ENCODE assay signal across 9 cellular contexts in genomic region chrX:47643926-47644325, GRCh38. TPM values are rescaled to one million over a fixed set of nuclear protein-coding genes. Genes with fewer than 3 reads are reported as not detected.
DNase-seq lines count a peak whose midpoint lies in the region; ATAC-seq and TF ChIP-seq lines count a peak whose summit lies in the region.
"Had no signal": no experiment of that assay in that cellular context is flagged by ENCODE, and none has a peak within 500 bp of the region (broad histone marks: within the 10 kb centered on the region; RNA-seq: fewer than 3 reads in every experiment).

No MANE protein-coding gene starts in this region.

- no peak overlapping the region for H3K27ac ChIP-seq in GM23248

- peaks cover 10% of the 10 kb centered on the region for H3K4me1 Mint-ChIP-seq in mesothelial cell of epicardium

- in situ Hi-C loops in GM23248 (cut with MboI), result no loop called here
- in situ Hi-C loops in astrocyte of the cerebellum (cut with HindIII; ENCODE audit: low sequenced_read_pairs), result no loop called here

- H3K36me3 Mint-ChIP-seq in mesothelial cell of epicardium, result peaks cover 29% of the 10 kb centered on the region

- no peak overlapping the region for H2AFZ ChIP-seq in GM23248

- H3K9me3 Mint-ChIP-seq in mesothelial cell of epicardium, result peaks cover 28% of the 10 kb centered on the region

- H3F3A ChIP-seq in GM23248 (ENCODE audit: insufficient read depth), result peaks cover 5% of the 10 kb centered on the region; the same call in 1 of the 2 replicates

- H3K4me1 ChIP-seq in GM23248 (ENCODE audit: insufficient read depth), result peaks cover 7% of the 10 kb centered on the region

- no peak for TF ChIP-seq POLR2A in lower leg skin (IDR thresholded peaks at IDR 0.05)

- no peaks in the 10 kb centered on the region for H3K9me2 ChIP-seq in GM23248 (ENCODE audit: insufficient read depth)

- H3K9ac ChIP-seq in GM23248, result no peak overlapping the region

- peaks cover 70% of the 10 kb centered on the region for H3K79me2 ChIP-seq in GM23248 (ENCODE audit: insufficient read depth)

- H3K4me2 ChIP-seq in GM23248 (ENCODE audit: unreplicated experiment), result no peak overlapping the region

- TF ChIP-seq CTCF in astrocyte of the cerebellum (IDR thresholded peaks at IDR 0.05; ENCODE audit: low read depth, low read length, missing control alignments), result peak; percentile 57
- TF ChIP-seq CTCF in lower leg skin (IDR thresholded peaks at IDR 0.05), result no peak
- no peak for TF ChIP-seq CTCF in omental fat pad (IDR thresholded peaks at IDR 0.05)
- TF ChIP-seq CTCF in mesothelial cell of epicardium (IDR thresholded peaks at IDR 0.05; ENCODE audit: unreplicated experiment), result no peak

- no peak for ATAC-seq in omental fat pad (ENCODE audit: low FRiP score)

- H3K27me3 Mint-ChIP-seq in mesothelial cell of epicardium (ENCODE audit: low read depth), result no peaks in the 10 kb centered on the region

- H3K4me3 Mint-ChIP-seq in mesothelial cell of epicardium, result no peak overlapping the region

- intact Hi-C loops in lower leg skin (cut with DNase I; ENCODE audit: low total_unique reads), result no loop called here

- no peaks in the 10 kb centered on the region for H3K27me3 ChIP-seq in GM23248 (replicated peaks; ENCODE audit: insufficient read depth)

- no peaks in the 10 kb centered on the region for H3K9me3 ChIP-seq in GM23248 (ENCODE audit: low read depth)

- no peaks in the 10 kb centered on the region for H4K20me1 ChIP-seq in GM23248 (ENCODE audit: insufficient read depth)

- no peak overlapping the region for H3K4me3 ChIP-seq in GM23248
- H3K4me3 ChIP-seq in astrocyte of the cerebellum (ENCODE audit: low read depth, low read length), result no peak overlapping the region
- H3K4me3 ChIP-seq in lower leg skin (ENCODE audit: low read depth, poor library complexity, severe bottlenecking), result no peak overlapping the region

- no peak overlapping the region for H3K27ac Mint-ChIP-seq in mesothelial cell of epicardium

- 63 to 67% methylated on average over 2 of the region's 2 CpGs for WGBS in GM23248 (ENCODE audit: low coverage in 1 of 2, low lambda C conversion rate in 2 of 2, missing lambda C conversion rate in 2 of 2), 2 experiments
- 25 to 35% methylated on average over 2 of the region's 2 CpGs for WGBS in lower leg skin, 2 donors

- H3K36me3 ChIP-seq in GM23248 (ENCODE audit: low read depth), result peaks cover 4% of the 10 kb centered on the region; the same call in 1 of the 2 replicates

- DNase-seq in AG08395 (ENCODE audit: low spot score) (peak; percentile 34), GM23248 (peak; percentile 41), astrocyte of the cerebellum (ENCODE audit: low read depth) (no peak), iris pigment epithelial cell (ENCODE audit: low read depth) (peak; percentile 56), lower leg skin (ENCODE audit: low spot score in 2 of 2) (no peak), omental fat pad (ENCODE audit: low spot score) (no peak), mesothelial cell of epicardium (ENCODE audit: low spot score in 2 of 2, unreplicated experiment in 2 of 2) (no peak)
- no peak for DNase-seq in activated CD4-positive, alpha-beta T cell treated with anti-CD3 and anti-CD28 coated beads for 48 hours

RNA-seq across cellular contexts. Expression of gene ELK1, which starts 6.4 kb away (rescaled TPM):
- total RNA-seq in GM23248 (2014; rRNA removed; shearing (Covaris generic)), result 35.3 and 46.6 TPM in 2 replicates
- 47.7 and 49.5 TPM in 2 replicates for polyA plus RNA-seq in GM23248 (2016; fragmentation: Nextera tagmentation; extraction: Ambion mirVana)
- 10 to 100 TPM; 19.7 to 28.4 (median 25.5) TPM for total RNA-seq in lower leg skin
- total RNA-seq in omental fat pad, result 10 to 100 TPM; 22.2 to 35.2 (median 25.9) TPM
- 34.6 to 35.4 TPM (median 35.0 TPM) in 3 replicates for total RNA-seq in mesothelial cell of epicardium

RNA-seq across cellular contexts. Expression of gene CFP, which starts 14.2 kb away (rescaled TPM):
- total RNA-seq in GM23248 (2014; rRNA removed; shearing (Covaris generic)), result 1.4 TPM in 1 of 2 replicates, not detected in the other
- polyA plus RNA-seq in GM23248 (2016; fragmentation: Nextera tagmentation; extraction: Ambion mirVana), result 0.15 TPM in 1 of 2 replicates, not detected in the other
- 1 to 10 TPM; 3.0 to 7.6 (median 4.5) TPM for total RNA-seq in lower leg skin
- total RNA-seq in omental fat pad, result 10 to 100 TPM in 2 of 4 donors, 1 to 10 TPM in 2; 7.4 to 53.9 (median 11.2) TPM
- total RNA-seq in mesothelial cell of epicardium, result 0.97 to 1.2 TPM (median 0.99 TPM) in 3 replicates

RNA-seq across cellular contexts. Expression of gene UXT, which starts 15.1 kb away (rescaled TPM):
- 130 and 133 TPM in 2 replicates for total RNA-seq in GM23248 (2014; rRNA removed; shearing (Covaris generic))
- 158 and 160 TPM in 2 replicates for polyA plus RNA-seq in GM23248 (2016; fragmentation: Nextera tagmentation; extraction: Ambion mirVana)
- 100 to 1,000 TPM in 3 of 4 donors, 10 to 100 TPM in 1; 95.7 to 190 (median 125) TPM for total RNA-seq in lower leg skin
- 100 to 1,000 TPM in 2 of 4 donors, 10 to 100 TPM in 2; 91.0 to 126 (median 99.6) TPM for total RNA-seq in omental fat pad
- 70.1 to 71.5 TPM (median 71.4 TPM) in 3 replicates for total RNA-seq in mesothelial cell of epicardium

RNA-seq across cellular contexts. Expression of gene SYN1, which starts 24.3 kb away (rescaled TPM):
- not detected in 2 replicates for total RNA-seq in GM23248 (2014; rRNA removed; shearing (Covaris generic))
- 0.32 and 0.34 TPM in 2 replicates for polyA plus RNA-seq in GM23248 (2016; fragmentation: Nextera tagmentation; extraction: Ambion mirVana)
- total RNA-seq in lower leg skin (under 1 TPM in 3 of 4 donors, not detected in 1; 0.10 to 0.72 (median 0.61) TPM), omental fat pad (1 to 10 TPM in 3 of 4 donors, not detected in 1; 1.0 to 3.1 (median 1.3) TPM), mesothelial cell of epicardium (3.7 to 4.4 TPM (median 4.2 TPM) in 3 replicates)
- total RNA-seq: Daoy had no signal

Comparison
In these comparisons a context has a peak if more than half of its experiments do, and no peak if none do; other contexts are left out.
1. DNase-seq: peak in AG08395 (single experiment), GM23248 (single experiment) and iris pigment epithelial cell (single experiment); none in astrocyte of the cerebellum (single experiment), lower leg skin (0 of 2), activated CD4-positive, alpha-beta T cell treated with anti-CD3 and anti-CD28 coated beads for 48 hours (single experiment), omental fat pad (single experiment) and mesothelial cell of epicardium (0 of 2).